In the genomic region with DNA sequence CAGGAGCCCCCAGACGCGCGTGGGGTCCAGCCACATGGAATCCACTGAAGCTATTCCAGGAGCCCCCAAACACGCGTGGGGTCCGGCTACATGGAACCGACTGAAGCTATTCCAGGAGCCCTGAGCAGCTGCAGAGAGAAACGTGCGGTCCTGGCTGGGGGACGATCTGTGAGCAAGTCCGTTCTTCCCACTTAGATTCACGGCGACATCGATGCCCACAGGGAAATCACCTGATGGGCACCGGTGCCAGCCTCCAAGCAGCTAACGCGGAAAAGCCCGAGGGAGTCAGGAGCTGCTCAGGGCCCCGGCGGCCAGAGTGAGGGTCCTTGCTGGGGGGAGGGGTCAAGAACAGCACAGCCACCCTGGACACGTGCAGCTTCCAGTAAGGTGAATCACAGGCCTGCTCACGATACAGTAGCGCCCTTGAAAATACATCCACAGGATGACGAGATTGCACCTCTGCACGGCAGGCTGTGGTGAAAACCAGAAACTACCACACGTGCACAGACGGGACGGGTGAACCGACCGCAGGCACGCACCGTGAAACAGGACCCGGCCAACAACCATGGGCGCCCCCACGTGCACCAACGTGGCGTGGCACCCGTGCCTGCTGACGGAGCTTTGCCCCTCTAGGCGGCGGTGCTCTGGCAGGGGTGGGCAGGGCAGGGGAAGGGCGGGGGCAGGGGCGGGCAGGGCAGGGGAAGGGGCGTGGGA, we compare ENCODE assay signal across 9 cellular contexts.
DNase-seq lines count a peak whose midpoint lies in the region; TF ChIP-seq lines count a peak whose summit lies in the region.
"Had no signal": no experiment of that assay in that cellular context is flagged by ENCODE, and none has a peak within 500 bp of the region (broad histone marks: within the 10 kb centered on the region; RNA-seq: fewer than 3 reads in every experiment).

No MANE protein-coding gene starts in this region.

- no peaks in the 10 kb centered on the region for H3K27me3 ChIP-seq in HL-60 (ENCODE audit: insufficient read depth, poor library complexity, severe bottlenecking)
- H3K27me3 ChIP-seq in esophagus muscularis mucosa = no peaks in the 10 kb centered on the region

- H3K4me1 Mint-ChIP-seq in activated naive CD8-positive, alpha-beta T cell treated with anti-CD3 and anti-CD28 coated beads for 36 hours = peaks cover 2% of the 10 kb centered on the region
- H3K4me1 Mint-ChIP-seq: mesothelial cell of epicardium had no signal

- DNase-seq in DMS53 (lab: John Stamatoyannopoulos, UW) (peak; percentile 38), DMS53 treated with DMSO at 0.1 percent for 48 hours (lab: John Stamatoyannopoulos, UW; ENCODE audit: unreplicated experiment) (no peak), HL-60 (ENCODE audit: low read depth in 1 of 2, low spot score in 1 of 2) (no peak), retinal pigment epithelial cell (ENCODE audit: low read depth) (no peak), esophagus muscularis mucosa (ENCODE audit: extremely low spot score) (no peak), HK-2 (ENCODE audit: unreplicated experiment) (no peak), SW 1271 (lab: John Stamatoyannopoulos, UW) (no peak)
- no peak for DNase-seq in activated naive CD8-positive, alpha-beta T cell treated with anti-CD3 and anti-CD28 coated beads for 36 hours

- H3K27ac ChIP-seq in HL-60 (replicated peaks) (peak overlapping the region; percentile 63), esophagus muscularis mucosa (replicated peaks in 1 of 4) (no peak overlapping the region)

- H3K9me3 ChIP-seq in esophagus muscularis mucosa = peaks cover 0 to 2% (median 0%) of the 10 kb centered on the region in 4 donors

- H3K4me3 Mint-ChIP-seq in activated naive CD8-positive, alpha-beta T cell treated with anti-CD3 and anti-CD28 coated beads for 36 hours = peak overlapping the region; percentile 22
- H3K4me3 Mint-ChIP-seq: mesothelial cell of epicardium had no signal

- H3K9me3 Mint-ChIP-seq in activated naive CD8-positive, alpha-beta T cell treated with anti-CD3 and anti-CD28 coated beads for 36 hours = no peaks in the 10 kb centered on the region
- H3K9me3 Mint-ChIP-seq: mesothelial cell of epicardium had no signal

- no peaks in the 10 kb centered on the region for H3K27me3 Mint-ChIP-seq in activated naive CD8-positive, alpha-beta T cell treated with anti-CD3 and anti-CD28 coated beads for 36 hours

- no peak overlapping the region for H3K27ac Mint-ChIP-seq in activated naive CD8-positive, alpha-beta T cell treated with anti-CD3 and anti-CD28 coated beads for 36 hours
- H3K27ac Mint-ChIP-seq: mesothelial cell of epicardium had no signal

- H3K4me1 ChIP-seq in esophagus muscularis mucosa = no peaks in the 10 kb centered on the region

- TF ChIP-seq EP300 in esophagus muscularis mucosa (IDR thresholded peaks at IDR 0.05) = no peak

- TF ChIP-seq POLR2A in esophagus muscularis mucosa (IDR thresholded peaks at IDR 0.05; ENCODE audit: low read depth) = no peak

- H3K36me3 ChIP-seq in esophagus muscularis mucosa = peaks cover 6 to 71% (median 30%) of the 10 kb centered on the region in 4 donors

- TF ChIP-seq CTCF in HL-60 (IDR thresholded peaks at IDR 0.05; ENCODE audit: insufficient read depth, low read length) (no peak), retinal pigment epithelial cell (conservative IDR thresholded peaks at IDR 0.05; ENCODE audit: low read depth, low read length) (peak; percentile 27), esophagus muscularis mucosa (IDR thresholded peaks at IDR 0.05) (no peak)

- no peak overlapping the region for H3K4me3 ChIP-seq in HL-60 (replicated peaks; ENCODE audit: insufficient read depth, low read length)
- no peak overlapping the region for H3K4me3 ChIP-seq in retinal pigment epithelial cell (ENCODE audit: low read length)
- no peak overlapping the region for H3K4me3 ChIP-seq in esophagus muscularis mucosa

- intact Hi-C loops in esophagus muscularis mucosa (cut with DNase I) = no loop called here

- 78% methylated on average over 16 of the region's 44 CpGs for WGBS in esophagus muscularis mucosa

- H3K36me3 Mint-ChIP-seq in activated naive CD8-positive, alpha-beta T cell treated with anti-CD3 and anti-CD28 coated beads for 36 hours = peaks cover 7% of the 10 kb centered on the region
